ENCODE assay signal across 9 cellular contexts in genomic region chr1:9690440-9691107, GRCh38. TPM values are rescaled to one million over a fixed set of nuclear protein-coding genes. Genes with fewer than 3 reads are reported as not detected.
DNase-seq lines count a peak whose midpoint lies in the region; ATAC-seq and TF ChIP-seq lines count a peak whose summit lies in the region.
"Had no signal": no experiment of that assay in that cellular context is flagged by ENCODE, and none has a peak within 500 bp of the region (broad histone marks: within the 10 kb centered on the region; RNA-seq: fewer than 3 reads in every experiment).

No MANE protein-coding gene starts in this region.

- H3K27me3 ChIP-seq in right atrium auricular region (no peaks in the 10 kb centered on the region), mononuclear cell (ENCODE audit: insufficient read depth, low read length) (no peaks in the 10 kb centered on the region), upper lobe of right lung (no peaks in the 10 kb centered on the region)

- peak overlapping the region; percentile 92 for H3K4me3 Mint-ChIP-seq in central memory CD8-positive, alpha-beta T cell

- H3K4me1 ChIP-seq in right atrium auricular region (peaks cover 0 to 39% of the 10 kb centered on the region in 2 donors), mononuclear cell (ENCODE audit: insufficient read depth, low read length) (peaks cover 74% of the 10 kb centered on the region), upper lobe of right lung (peaks cover 28% of the 10 kb centered on the region)

- DNase-seq in right atrium auricular region (ENCODE audit: low spot score): no peak
- DNase-seq in Right ventricle myocardium inferior (ENCODE audit: missing footprints): no peak
- no peak for DNase-seq in central memory CD8-positive, alpha-beta T cell (ENCODE audit: low spot score in 2 of 2)
- DNase-seq in upper lobe of right lung: no peak
- no peak for DNase-seq in GM19238 (ENCODE audit: insufficient read length, low spot score)

- peaks cover 40% of the 10 kb centered on the region for H3K36me3 Mint-ChIP-seq in central memory CD8-positive, alpha-beta T cell (ENCODE audit: insufficient read depth)

- H3K4me1 Mint-ChIP-seq in central memory CD8-positive, alpha-beta T cell: peaks cover 68% of the 10 kb centered on the region

- H3K9me3 ChIP-seq in right atrium auricular region: no peaks in the 10 kb centered on the region
- H3K9me3 ChIP-seq in mononuclear cell (ENCODE audit: low read depth, low read length): no peaks in the 10 kb centered on the region
- no peaks in the 10 kb centered on the region for H3K9me3 ChIP-seq in upper lobe of right lung

- peak overlapping the region; percentile 92 for H3K27ac Mint-ChIP-seq in central memory CD8-positive, alpha-beta T cell (ENCODE audit: low read depth)

- intact Hi-C loops in Right ventricle myocardium inferior (cut with DNase I) (no loop called here), upper lobe of right lung (cut with DNase I) (no loop called here)

- H3K4me3 ChIP-seq in right atrium auricular region (peak overlapping the region; percentile 68 to 77), mononuclear cell (ENCODE audit: low read length) (peak overlapping the region; percentile 6), upper lobe of right lung (peak overlapping the region; percentile 69)

- no peak for ATAC-seq in Right ventricle myocardium inferior
- ATAC-seq in central memory CD8-positive, alpha-beta T cell (replicated peaks; ENCODE audit: extremely low read depth, poor library complexity, severe bottlenecking): no peak
- ATAC-seq in upper lobe of right lung: no peak
- ATAC-seq in GM21526 (IDR thresholded peaks at IDR 0.05; ENCODE audit: low FRiP score, unreplicated experiment): no peak
- ATAC-seq in HG03135 (IDR thresholded peaks at IDR 0.05; ENCODE audit: unreplicated experiment): no peak

- H3K27ac ChIP-seq in right atrium auricular region (peak overlapping the region; percentile 14 to 75), upper lobe of right lung (peak overlapping the region; percentile 17)
- H3K27ac ChIP-seq: VCaP had no signal

- TF ChIP-seq CTCF in right atrium auricular region (IDR thresholded peaks at IDR 0.05) (no peak), upper lobe of right lung (IDR thresholded peaks at IDR 0.05) (no peak)

- H3K9me3 Mint-ChIP-seq in central memory CD8-positive, alpha-beta T cell: no peaks in the 10 kb centered on the region

- no peaks in the 10 kb centered on the region for H3K36me3 ChIP-seq in right atrium auricular region
- no peaks in the 10 kb centered on the region for H3K36me3 ChIP-seq in upper lobe of right lung

- H3K27me3 Mint-ChIP-seq in central memory CD8-positive, alpha-beta T cell: no peaks in the 10 kb centered on the region

RNA-seq across cellular contexts. Expression of gene PIK3CD, which starts 39.0 kb away (rescaled TPM):
- total RNA-seq in right atrium auricular region: 1 to 10 TPM; 4.7 to 7.4 TPM
- 4.1 TPM for total RNA-seq in Right ventricle myocardium inferior
- 126 TPM for total RNA-seq in mononuclear cell
- total RNA-seq in upper lobe of right lung: 18.2 TPM

Comparison
In these comparisons a context has a peak if more than half of its experiments do, and no peak if none do; other contexts are left out.
1. H3K4me3 ChIP-seq: peak in every context shown above with its lines; median percentile 72 in right atrium auricular region; 69 in upper lobe of right lung; 6 in mononuclear cell.